ENCODE assay signal across 2 cellular contexts in the genomic region with DNA sequence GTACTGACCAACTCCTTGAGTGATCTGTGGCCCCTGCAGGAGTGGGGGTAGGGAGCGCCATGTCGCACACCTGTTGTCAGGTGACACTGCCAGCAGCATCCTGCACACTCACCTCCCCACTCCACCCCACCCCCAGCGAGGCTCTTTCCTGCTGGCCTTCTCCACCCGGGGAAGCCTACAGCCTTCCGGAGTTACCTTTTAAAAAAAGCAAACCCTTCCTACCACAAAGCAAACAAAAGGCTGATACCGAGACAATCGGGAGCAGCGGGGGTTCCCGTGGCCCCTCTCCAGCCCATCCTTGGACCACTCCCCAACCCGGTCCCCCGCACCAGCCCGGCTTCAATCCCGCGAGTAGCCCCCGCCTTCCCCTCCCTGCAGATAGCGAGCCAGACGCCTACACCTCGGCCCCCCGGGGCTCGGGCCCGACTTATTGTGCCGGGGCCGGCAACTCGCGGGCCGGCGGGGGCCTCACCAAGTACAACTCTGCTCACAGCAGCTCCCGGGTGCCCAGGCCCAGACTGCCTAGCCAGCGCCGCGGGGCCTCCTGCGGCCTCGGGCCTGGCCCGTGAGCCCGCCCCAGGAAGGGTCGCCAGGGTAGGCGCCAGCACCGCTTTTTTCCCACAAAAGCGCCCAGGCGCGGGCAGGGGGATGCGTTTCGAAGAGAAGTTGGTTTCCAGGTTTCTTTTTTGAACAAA.
TF ChIP-seq lines count a peak whose summit lies in the region.

No MANE protein-coding gene starts in this region.

TF ChIP-seq in GM23338, 12 proteins besides CTCF, POLR2A, EP300 and RAD21:
- TF ChIP-seq EZH2phosphoT487 (IDR thresholded peaks at IDR 0.05; ENCODE audit: unreplicated experiment) (no peak), POLR2AphosphoS5 (IDR thresholded peaks at IDR 0.05; ENCODE audit: low read depth) (no peak), STAT1 (IDR thresholded peaks at IDR 0.05; ENCODE audit: unreplicated experiment) (no peak), ZNF331 (CRISPR knock-in tag; IDR thresholded peaks at IDR 0.05; ENCODE audit: low read depth) (no peak), REST (IDR thresholded peaks at IDR 0.05; ENCODE audit: unreplicated experiment) (no peak), EZH2 (IDR thresholded peaks at IDR 0.05; ENCODE audit: low read depth, unreplicated experiment) (no peak), JUNB (IDR thresholded peaks at IDR 0.05; ENCODE audit: unreplicated experiment) (no peak)
- TF ChIP-seq, protein P1, sequence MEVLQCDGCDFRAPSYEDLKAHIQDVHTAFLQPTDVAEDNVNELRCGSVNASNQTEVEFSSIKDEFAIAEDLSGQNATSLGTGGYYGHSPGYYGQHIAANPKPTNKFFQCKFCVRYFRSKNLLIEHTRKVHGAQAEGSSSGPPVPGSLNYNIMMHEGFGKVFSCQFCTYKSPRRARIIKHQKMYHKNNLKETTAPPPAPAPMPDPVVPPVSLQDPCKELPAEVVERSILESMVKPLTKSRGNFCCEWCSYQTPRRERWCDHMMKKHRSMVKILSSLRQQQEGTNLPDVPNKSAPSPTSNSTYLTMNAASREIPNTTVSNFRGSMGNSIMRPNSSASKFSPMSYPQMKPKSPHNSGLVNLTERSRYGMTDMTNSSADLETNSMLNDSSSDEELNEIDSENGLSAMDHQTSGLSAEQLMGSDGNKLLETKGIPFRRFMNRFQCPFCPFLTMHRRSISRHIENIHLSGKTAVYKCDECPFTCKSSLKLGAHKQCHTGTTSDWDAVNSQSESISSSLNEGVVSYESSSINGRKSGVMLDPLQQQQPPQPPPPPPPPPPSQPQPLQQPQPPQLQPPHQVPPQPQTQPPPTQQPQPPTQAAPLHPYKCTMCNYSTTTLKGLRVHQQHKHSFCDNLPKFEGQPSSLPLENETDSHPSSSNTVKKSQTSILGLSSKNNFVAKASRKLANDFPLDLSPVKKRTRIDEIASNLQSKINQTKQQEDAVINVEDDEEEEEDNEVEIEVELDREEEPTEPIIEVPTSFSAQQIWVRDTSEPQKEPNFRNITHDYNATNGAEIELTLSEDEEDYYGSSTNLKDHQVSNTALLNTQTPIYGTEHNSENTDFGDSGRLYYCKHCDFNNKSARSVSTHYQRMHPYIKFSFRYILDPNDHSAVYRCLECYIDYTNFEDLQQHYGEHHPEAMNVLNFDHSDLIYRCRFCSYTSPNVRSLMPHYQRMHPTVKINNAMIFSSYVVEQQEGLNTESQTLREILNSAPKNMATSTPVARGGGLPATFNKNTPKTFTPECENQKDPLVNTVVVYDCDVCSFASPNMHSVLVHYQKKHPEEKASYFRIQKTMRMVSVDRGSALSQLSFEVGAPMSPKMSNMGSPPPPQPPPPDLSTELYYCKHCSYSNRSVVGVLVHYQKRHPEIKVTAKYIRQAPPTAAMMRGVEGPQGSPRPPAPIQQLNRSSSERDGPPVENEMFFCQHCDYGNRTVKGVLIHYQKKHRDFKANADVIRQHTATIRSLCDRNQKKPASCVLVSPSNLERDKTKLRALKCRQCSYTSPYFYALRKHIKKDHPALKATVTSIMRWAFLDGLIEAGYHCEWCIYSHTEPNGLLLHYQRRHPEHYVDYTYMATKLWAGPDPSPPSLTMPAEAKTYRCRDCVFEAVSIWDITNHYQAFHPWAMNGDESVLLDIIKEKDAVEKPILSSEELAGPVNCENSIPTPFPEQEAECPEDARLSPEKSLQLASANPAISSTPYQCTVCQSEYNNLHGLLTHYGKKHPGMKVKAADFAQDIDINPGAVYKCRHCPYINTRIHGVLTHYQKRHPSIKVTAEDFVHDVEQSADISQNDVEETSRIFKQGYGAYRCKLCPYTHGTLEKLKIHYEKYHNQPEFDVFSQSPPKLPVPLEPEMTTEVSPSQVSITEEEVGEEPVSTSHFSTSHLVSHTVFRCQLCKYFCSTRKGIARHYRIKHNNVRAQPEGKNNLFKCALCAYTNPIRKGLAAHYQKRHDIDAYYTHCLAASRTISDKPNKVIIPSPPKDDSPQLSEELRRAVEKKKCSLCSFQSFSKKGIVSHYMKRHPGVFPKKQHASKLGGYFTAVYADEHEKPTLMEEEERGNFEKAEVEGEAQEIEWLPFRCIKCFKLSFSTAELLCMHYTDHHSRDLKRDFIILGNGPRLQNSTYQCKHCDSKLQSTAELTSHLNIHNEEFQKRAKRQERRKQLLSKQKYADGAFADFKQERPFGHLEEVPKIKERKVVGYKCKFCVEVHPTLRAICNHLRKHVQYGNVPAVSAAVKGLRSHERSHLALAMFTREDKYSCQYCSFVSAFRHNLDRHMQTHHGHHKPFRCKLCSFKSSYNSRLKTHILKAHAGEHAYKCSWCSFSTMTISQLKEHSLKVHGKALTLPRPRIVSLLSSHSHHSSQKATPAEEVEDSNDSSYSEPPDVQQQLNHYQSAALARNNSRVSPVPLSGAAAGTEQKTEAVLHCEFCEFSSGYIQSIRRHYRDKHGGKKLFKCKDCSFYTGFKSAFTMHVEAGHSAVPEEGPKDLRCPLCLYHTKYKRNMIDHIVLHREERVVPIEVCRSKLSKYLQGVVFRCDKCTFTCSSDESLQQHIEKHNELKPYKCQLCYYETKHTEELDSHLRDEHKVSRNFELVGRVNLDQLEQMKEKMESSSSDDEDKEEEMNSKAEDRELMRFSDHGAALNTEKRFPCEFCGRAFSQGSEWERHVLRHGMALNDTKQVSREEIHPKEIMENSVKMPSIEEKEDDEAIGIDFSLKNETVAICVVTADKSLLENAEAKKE (CRISPR knock-in tag; IDR thresholded peaks at IDR 0.05) = no peak

TF ChIP-seq in endothelial cell of umbilical vein, 7 proteins besides CTCF, POLR2A, EP300 and RAD21:
- no peak for TF ChIP-seq JUN (IDR thresholded peaks at IDR 0.05; ENCODE audit: borderline replicate concordance, insufficient read depth, insufficient read length, low read depth)
